Comparison of ENCODE assay signal across 13 cellular contexts in the genomic region with DNA sequence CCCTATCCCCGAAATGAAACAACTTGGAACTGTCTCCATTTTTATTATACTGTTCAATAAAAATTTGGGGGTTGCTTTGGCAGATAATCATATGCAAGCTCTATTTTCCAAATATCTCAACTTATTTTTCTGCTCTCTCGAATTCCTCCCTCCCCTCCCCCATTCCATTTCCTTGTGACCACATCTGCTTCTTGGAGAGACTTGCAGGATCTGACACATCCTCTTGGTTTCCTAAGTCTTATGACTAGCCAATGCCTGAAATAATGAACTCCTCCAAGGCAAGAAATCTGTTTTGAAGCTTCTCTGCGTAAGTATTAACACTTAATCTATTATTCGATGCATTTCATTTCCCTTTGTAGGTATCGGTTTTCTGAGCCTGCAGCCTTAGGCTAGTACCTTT. TPM values are rescaled to one million over a fixed set of nuclear protein-coding genes. Genes with fewer than 3 reads are reported as not detected.
DNase-seq lines count a peak whose midpoint lies in the region; ATAC-seq and TF ChIP-seq lines count a peak whose summit lies in the region.
"Had no signal": no experiment of that assay in that cellular context is flagged by ENCODE, and none has a peak within 500 bp of the region (broad histone marks: within the 10 kb centered on the region; RNA-seq: fewer than 3 reads in every experiment).

No MANE protein-coding gene starts in this region.

- in situ Hi-C loops in IMR-90 (cut with MboI; ENCODE audit: low sequenced_read_pairs), result no loop called here

- no peak overlapping the region for H2BK120ac ChIP-seq in IMR-90 (ENCODE audit: low read depth, low read length)

- H3K18ac ChIP-seq in IMR-90 (ENCODE audit: low read depth, low read length), result peak overlapping the region; percentile 50; the same call in 1 of the 2 replicates

- no peak overlapping the region for H2BK15ac ChIP-seq in IMR-90 (ENCODE audit: low read depth, low read length)

- peaks cover 0 to 5% of the 10 kb centered on the region in 2 experiments; a peak in 2 of 4 replicates for H3K79me1 ChIP-seq in IMR-90 (ENCODE audit: low read depth in 1 of 2, low read length in 2 of 2)

- H4K91ac ChIP-seq in IMR-90 (ENCODE audit: insufficient read depth, low read depth, low read length), result no peak overlapping the region

- CTCF ChIA-PET in IMR-90 (lab: Yijun Ruan, JAX), result interaction anchor here (0.6 to 1.8 kb wide), 9 partner anchors 9 to 1118 kb away, joined by 3 to 9 read pairs (median 4); no protein-coding TSS in a partner anchor

- H3K4me3 Mint-ChIP-seq in activated naive CD8-positive, alpha-beta T cell treated with anti-CD3 and anti-CD28 coated beads, Interleukin-2, amount 50 U/mL, for 24 hours, result no peak overlapping the region
- H3K4me3 Mint-ChIP-seq: activated naive CD4-positive, alpha-beta T cell treated with anti-CD3 and anti-CD28 coated beads, Interleukin-2, amount 10 ng/mL, durations not matched to agents 7 days and 5 days had no signal

- peak; percentile 90 for DNase-seq in IMR-90
- DNase-seq in adipocyte (ENCODE audit: low read depth), result peak; percentile 58
- DNase-seq in iris pigment epithelial cell (ENCODE audit: low read depth), result peak; percentile 91
- DNase-seq in WERI-Rb-1, result no peak
- no peak for DNase-seq in stimulated activated naive CD4-positive, alpha-beta T cell treated with Interleukin-2 at 50 U/mL for 16 hours (lab: John Stamatoyannopoulos, UW)
- no peak for DNase-seq in activated naive CD8-positive, alpha-beta T cell treated with anti-CD3 and anti-CD28 coated beads, Interleukin-2, amount 50 U/mL, for 24 hours
- DNase-seq: activated naive CD4-positive, alpha-beta T cell treated with anti-CD3 and anti-CD28 coated beads, Interleukin-2, amount 10 ng/mL, durations not matched to agents 7 days and 5 days; DND-41; gastrocnemius medialis; transverse colon had no signal

- dilution Hi-C loops in IMR-90 (cut with HindIII; ENCODE audit: low sequenced_read_pairs, unreplicated experiment), result no loop called here

- peak overlapping the region; percentile 13; the same call in 1 of the 2 replicates for H2BK20ac ChIP-seq in IMR-90 (ENCODE audit: low read depth, low read length)

- peaks cover 5% of the 10 kb centered on the region; the same call in 1 of the 2 replicates for H3K9me1 ChIP-seq in IMR-90 (ENCODE audit: insufficient read depth, low read length)

- peak; percentile 86 for ATAC-seq in IMR-90 (ENCODE audit: low read depth)
- ATAC-seq in GM19328 (IDR thresholded peaks at IDR 0.05; ENCODE audit: unreplicated experiment), result no peak
- ATAC-seq in activated naive CD8-positive, alpha-beta T cell treated with anti-CD3 and anti-CD28 coated beads, Interleukin-2, amount 50 U/mL, for 24 hours, result no peak
- ATAC-seq: gastrocnemius medialis had no signal

- H2AK9ac ChIP-seq in IMR-90 (replicated peaks; ENCODE audit: low read depth, low read length, poor library complexity), result no peak overlapping the region

- H4K5ac ChIP-seq in IMR-90 (ENCODE audit: low read depth, low read length), result 0 out of 2 replicates have a peak overlapping the region, but pooled peaks have one; percentile 42

- 0% methylated on average over 1 of the region's 5 CpGs; no CpG with 5 or more reads in 1 of the 2 experiments for WGBS in IMR-90 (ENCODE audit: extremely low coverage in 2 of 2, insufficient read length in 1 of 2), 2 experiments

- H4K8ac ChIP-seq in IMR-90 (ENCODE audit: low read depth in 2 of 2, low read length in 2 of 2), result no peak overlapping the region; a peak in 1 of 4 replicates

- no peak overlapping the region for H3K23ac ChIP-seq in IMR-90 (ENCODE audit: low read depth, low read length)

- 0 out of 2 replicates have a peak, but pooled peaks have one; percentile 4 for TF ChIP-seq RAD21 in IMR-90 (IDR thresholded peaks at IDR 0.05; ENCODE audit: low read length)

- no peak overlapping the region; the same call in 1 of the 2 replicates for H3K4ac ChIP-seq in IMR-90 (ENCODE audit: low read depth, low read length)

- H2BK5ac ChIP-seq in IMR-90 (ENCODE audit: low read depth, low read length, poor library complexity, severe bottlenecking), result peak overlapping the region; percentile 28

- peak overlapping the region; percentile 31 to 81 (median 64) for H3K4me2 ChIP-seq in BLaER1 treated with 17β-estradiol and CSF1 and Interleukin-3, amounts not matched to agents 10 nM and 100 nM
- peak overlapping the region; percentile 78 for H3K4me2 ChIP-seq in IMR-90 (ENCODE audit: low read depth, low read length)

- H3K27ac Mint-ChIP-seq in activated naive CD8-positive, alpha-beta T cell treated with anti-CD3 and anti-CD28 coated beads, Interleukin-2, amount 50 U/mL, for 24 hours, result no peak overlapping the region
- H3K27ac Mint-ChIP-seq: activated naive CD4-positive, alpha-beta T cell treated with anti-CD3 and anti-CD28 coated beads, Interleukin-2, amount 10 ng/mL, durations not matched to agents 7 days and 5 days; IgD-negative memory B cell had no signal

- H3K36me3 Mint-ChIP-seq in activated naive CD8-positive, alpha-beta T cell treated with anti-CD3 and anti-CD28 coated beads, Interleukin-2, amount 50 U/mL, for 24 hours (ENCODE audit: low read depth), result peaks cover 14% of the 10 kb centered on the region

- H3K27ac ChIP-seq in BLaER1 treated with 17β-estradiol and CSF1 and Interleukin-3, amounts not matched to agents 10 nM and 100 nM, result peak overlapping the region in 8 of 11 experiments; percentile 39 to 63 (median 48); a peak in 14 of 22 replicates
- no peak overlapping the region for H3K27ac ChIP-seq in IMR-90 (ENCODE audit: insufficient read depth, low read length)
- H3K27ac ChIP-seq in WERI-Rb-1, result no peak overlapping the region
- H3K27ac ChIP-seq: gastrocnemius medialis, transverse colon had no signal

- peak overlapping the region in 1 of 11 experiments; percentile 5; a peak in 3 of 22 replicates for H3K9ac ChIP-seq in BLaER1 treated with 17β-estradiol and CSF1 and Interleukin-3, amounts not matched to agents 10 nM and 100 nM
- H3K9ac ChIP-seq in IMR-90 (ENCODE audit: low read depth, low read length), result no peak overlapping the region
- H3K9ac ChIP-seq in adipocyte (ENCODE audit: low read length), result peak overlapping the region; percentile 59

- H3K9me3 Mint-ChIP-seq in activated naive CD8-positive, alpha-beta T cell treated with anti-CD3 and anti-CD28 coated beads, Interleukin-2, amount 50 U/mL, for 24 hours, result peaks cover 9% of the 10 kb centered on the region

- peaks cover 9 to 15% (median 12%) of the 10 kb centered on the region in 11 experiments; a peak in 21 of 22 replicates for H3K36me3 ChIP-seq in BLaER1 treated with 17β-estradiol and CSF1 and Interleukin-3, amounts not matched to agents 10 nM and 100 nM
- H3K36me3 ChIP-seq in IMR-90 (ENCODE audit: control insufficient read depth, insufficient read depth, low read length) (0 out of 2 replicates have a peak, but pooled peaks cover 2% of the 10 kb centered on the region), adipocyte (ENCODE audit: control insufficient read depth, insufficient read depth, low read length, severe bottlenecking) (peaks cover 12% of the 10 kb centered on the region), WERI-Rb-1 (no peaks in the 10 kb centered on the region)
- H3K36me3 ChIP-seq: gastrocnemius medialis, transverse colon had no signal

- H2AK5ac ChIP-seq in IMR-90 (ENCODE audit: low read depth, low read length), result no peak overlapping the region

- H4K20me1 ChIP-seq in BLaER1 treated with 17β-estradiol and CSF1 and Interleukin-3, amounts not matched to agents 10 nM and 100 nM, result peaks cover 0 to 32% (median 7%) of the 10 kb centered on the region in 11 experiments; a peak in 12 of 22 replicates
- no peaks in the 10 kb centered on the region for H4K20me1 ChIP-seq in IMR-90 (ENCODE audit: insufficient read depth, low read length)

- no peak overlapping the region for H2AFZ ChIP-seq in IMR-90 (replicated peaks; ENCODE audit: low read length, poor library complexity)

- H3K9me3 ChIP-seq in BLaER1 treated with 17β-estradiol and CSF1 and Interleukin-3, amounts not matched to agents 10 nM and 100 nM (replicated peaks in 1 of 11), result peaks cover 0 to 7% (median 0%) of the 10 kb centered on the region in 11 experiments; a peak in 5 of 22 replicates
- H3K9me3 ChIP-seq in IMR-90 (ENCODE audit: control insufficient read depth, insufficient read depth, low read length) (no peaks in the 10 kb centered on the region), adipocyte (ENCODE audit: control insufficient read depth, low read length) (peaks cover 2% of the 10 kb centered on the region), WERI-Rb-1 (ENCODE audit: severe bottlenecking) (no peaks in the 10 kb centered on the region)
- H3K9me3 ChIP-seq: gastrocnemius medialis, transverse colon had no signal

- H3K56ac ChIP-seq in IMR-90 (ENCODE audit: extremely low read depth, insufficient read depth, low read length), result no peak overlapping the region

- peaks cover 16 to 38% (median 26%) of the 10 kb centered on the region in 10 experiments for H3K4me1 ChIP-seq in BLaER1 treated with 17β-estradiol and CSF1 and Interleukin-3, amounts not matched to agents 10 nM and 100 nM
- H3K4me1 ChIP-seq in IMR-90 (ENCODE audit: control insufficient read depth, insufficient read depth, low read length) (peaks cover 2% of the 10 kb centered on the region), adipocyte (ENCODE audit: control insufficient read depth, insufficient read depth, low read length) (peaks cover 19% of the 10 kb centered on the region)
- H3K4me1 ChIP-seq: gastrocnemius medialis had no signal

- no TSS peak for BruUV-seq in IMR-90 (replicated peaks; lab: Mats Ljungman, UMichigan)

- no peak for TF ChIP-seq POLR2A in IMR-90 (IDR thresholded peaks at IDR 0.05; ENCODE audit: low read depth, low read length)

- no peaks in the 10 kb centered on the region for H3K27me3 Mint-ChIP-seq in activated naive CD8-positive, alpha-beta T cell treated with anti-CD3 and anti-CD28 coated beads, Interleukin-2, amount 50 U/mL, for 24 hours
- H3K27me3 Mint-ChIP-seq: IgD-negative memory B cell had no signal

- H3K4me1 Mint-ChIP-seq in activated naive CD8-positive, alpha-beta T cell treated with anti-CD3 and anti-CD28 coated beads, Interleukin-2, amount 50 U/mL, for 24 hours, result peaks cover 22% of the 10 kb centered on the region

- no peak overlapping the region for H3K14ac ChIP-seq in IMR-90 (replicated peaks; ENCODE audit: low read depth, low read length)

- H3K27me3 ChIP-seq in BLaER1 treated with 17β-estradiol and CSF1 and Interleukin-3, amounts not matched to agents 10 nM and 100 nM, result no peaks in the 10 kb centered on the region
- H3K27me3 ChIP-seq in IMR-90 (ENCODE audit: control insufficient read depth, insufficient read depth, low read length) (no peaks in the 10 kb centered on the region), adipocyte (replicated peaks; ENCODE audit: control insufficient read depth, insufficient read depth, low read length) (no peaks in the 10 kb centered on the region), WERI-Rb-1 (ENCODE audit: insufficient read depth, low read depth, severe bottlenecking) (no peaks in the 10 kb centered on the region)
- H3K27me3 ChIP-seq: gastrocnemius medialis, transverse colon had no signal

- intact Hi-C loops in IMR-90 (cut with micrococcal nuclease), result no loop called here

- no peak for TF ChIP-seq CTCF in IMR-90 (conservative IDR thresholded peaks at IDR 0.05; ENCODE audit: low read depth, low read length)
- no peak for TF ChIP-seq CTCF in WERI-Rb-1 (IDR thresholded peaks at IDR 0.05; ENCODE audit: low read depth, low read length)

- POLR2A ChIA-PET in IMR-90 (lab: Charles Lee; ENCODE audit: unreplicated experiment), result interaction anchor here (0.6 to 1.1 kb wide), 2 partner anchors 12 to 193 kb away, joined by 6 read pairs; no protein-coding TSS in a partner anchor

- H3K4me3 ChIP-seq in BLaER1 treated with 17β-estradiol and CSF1 and Interleukin-3, amounts not matched to agents 10 nM and 100 nM, result peak overlapping the region in 2 of 10 experiments; percentile 3 to 28; a peak in 2 of 20 replicates
- H3K4me3 ChIP-seq in IMR-90 (ENCODE audit: insufficient read depth, low read depth, low read length) (no peak overlapping the region), adipocyte (ENCODE audit: low read length) (peak overlapping the region; percentile 60), WERI-Rb-1 (ENCODE audit: low read depth, low read length) (no peak overlapping the region)
- H3K4me3 ChIP-seq: gastrocnemius medialis, transverse colon had no signal

RNA-seq across cellular contexts. Expression of a gene that starts 16.1 kb away (rescaled TPM):
- 100 and 118 TPM in 2 replicates for total RNA-seq in IMR-90 (2012; rRNA removed)
- 43.7 and 62.1 TPM in 2 replicates for polyA plus RNA-seq in IMR-90 (2012; rRNA removed)
- polyA plus RNA-seq in IMR-90 (2012; cell fraction: cytosol; rRNA removed), result 51.3 and 79.1 TPM in 2 replicates
- 84.3 and 252 TPM in 2 replicates for polyA plus RNA-seq in IMR-90 (2012; cell fraction: nucleus; rRNA removed; ENCODE audit: low replicate concordance)

Comparison
In these comparisons a context has a peak if more than half of its experiments do, and no peak if none do; other contexts are left out.
1. H3K27ac ChIP-seq: peak in BLaER1 treated with 17β-estradiol and CSF1 and Interleukin-3, amounts not matched to agents 10 nM and 100 nM (8 of 11); none in IMR-90 (single experiment) and WERI-Rb-1 (single experiment).
2. DNase-seq: peak in IMR-90 (single experiment), adipocyte (single experiment) and iris pigment epithelial cell (single experiment); none in WERI-Rb-1 (single experiment), stimulated activated naive CD4-positive, alpha-beta T cell treated with Interleukin-2 at 50 U/mL for 16 hours (single experiment) and activated naive CD8-positive, alpha-beta T cell treated with anti-CD3 and anti-CD28 coated beads, Interleukin-2, amount 50 U/mL, for 24 hours (single experiment).